In the genomic region with DNA sequence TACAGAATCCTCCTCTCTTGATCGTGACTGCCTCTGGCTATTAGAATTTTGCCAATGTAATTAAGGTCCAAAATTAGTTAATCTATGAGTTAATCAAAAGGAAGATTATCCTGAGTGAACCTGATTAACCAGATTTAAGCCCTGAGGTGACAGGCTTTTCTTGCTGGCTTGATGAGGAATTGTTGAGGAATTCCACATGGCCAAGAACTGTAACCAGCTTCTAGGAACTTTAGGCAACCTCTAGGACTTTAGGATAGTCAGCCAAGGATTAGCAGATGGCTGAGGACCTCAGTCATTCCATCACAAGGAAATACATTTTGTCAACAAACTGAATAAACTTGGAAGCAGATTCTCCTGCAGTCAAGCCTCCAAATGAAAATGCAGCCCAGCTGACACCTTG, we compare ENCODE assay signal across 23 cellular contexts.
DNase-seq lines count a peak whose midpoint lies in the region; ATAC-seq and TF ChIP-seq lines count a peak whose summit lies in the region.
"Had no signal": no experiment of that assay in that cellular context is flagged by ENCODE, and none has a peak within 500 bp of the region (broad histone marks: within the 10 kb centered on the region; RNA-seq: fewer than 3 reads in every experiment).

No MANE protein-coding gene starts in this region.

- H3K4me3 ChIP-seq in RWPE2 (ENCODE audit: severe bottlenecking) (no peak overlapping the region), epithelial cell of proximal tubule (ENCODE audit: low read depth, low read length) (no peak overlapping the region)
- H3K4me3 ChIP-seq: BLaER1 treated with 17β-estradiol and CSF1 and Interleukin-3, amounts not matched to agents 10 nM and 100 nM had no signal

- ATAC-seq in RWPE2 (ENCODE audit: low read depth): peak; percentile 44; the same call in 1 of the 3 replicates
- ATAC-seq in HG02885 (IDR thresholded peaks at IDR 0.05; ENCODE audit: poor library complexity, unreplicated experiment): no peak
- ATAC-seq in HG02571 (IDR thresholded peaks at IDR 0.05; ENCODE audit: unreplicated experiment): no peak
- ATAC-seq: CD8-positive, alpha-beta T cell; Panc1; Right ventricle myocardium inferior had no signal

- no peak overlapping the region for H3K27ac ChIP-seq in RWPE2 (ENCODE audit: poor library complexity, severe bottlenecking)
- H3K27ac ChIP-seq: BLaER1 treated with 17β-estradiol and CSF1 and Interleukin-3, amounts not matched to agents 10 nM and 100 nM had no signal

- DNase-seq in HPDE6-E6E7 (ENCODE audit: extremely low spot score) (peak; percentile 15), RWPE2 (ENCODE audit: low spot score) (no peak), epithelial cell of proximal tubule (ENCODE audit: low read depth) (peak; percentile 42), renal cortical epithelial cell (ENCODE audit: low read depth) (peak; percentile 78), dedifferentiated amniotic fluid mesenchymal stem cell (ENCODE audit: extremely low spot score) (no peak)
- DNase-seq in activated CD4-positive, alpha-beta T cell treated with anti-CD3 and anti-CD28 coated beads, Interleukin-2, amount 50 U/mL, for 48 hours: no peak
- DNase-seq: Calu3; CD8-positive, alpha-beta T cell; DMS53; EL; H9; Kasumi-1; NCI-H1105; NCI-H1694; NCI-H2227 treated with DMSO at 0.1 percent for 48 hours; NCI-H510A treated with DMSO at 0.1 percent for 48 hours; NCI-H774; SW 1271 had no signal

- H3K36me3 ChIP-seq in RWPE2 (ENCODE audit: low read depth): no peaks in the 10 kb centered on the region
- H3K36me3 ChIP-seq: BLaER1 treated with 17β-estradiol and CSF1 and Interleukin-3, amounts not matched to agents 10 nM and 100 nM had no signal

- no peaks in the 10 kb centered on the region for H3K9me3 ChIP-seq in RWPE2 (ENCODE audit: severe bottlenecking)
- H3K9me3 ChIP-seq: BLaER1 treated with 17β-estradiol and CSF1 and Interleukin-3, amounts not matched to agents 10 nM and 100 nM had no signal

- H3K4me1 ChIP-seq in RWPE2 (ENCODE audit: insufficient read depth, poor library complexity, severe bottlenecking): peaks cover 6% of the 10 kb centered on the region

- no peaks in the 10 kb centered on the region for H3K27me3 ChIP-seq in RWPE2 (ENCODE audit: insufficient read depth, poor library complexity, severe bottlenecking)
- H3K27me3 ChIP-seq: BLaER1 treated with 17β-estradiol and CSF1 and Interleukin-3, amounts not matched to agents 10 nM and 100 nM had no signal

- no peak for TF ChIP-seq CTCF in RWPE2 (IDR thresholded peaks at IDR 0.05; ENCODE audit: poor library complexity, severe bottlenecking)
- TF ChIP-seq CTCF in epithelial cell of proximal tubule (conservative IDR thresholded peaks at IDR 0.05; ENCODE audit: low read depth, low read length): no peak

Comparison
In these comparisons a context has a peak if more than half of its experiments do, and no peak if none do; other contexts are left out.
1. DNase-seq: peak in HPDE6-E6E7 (single experiment), epithelial cell of proximal tubule (single experiment) and renal cortical epithelial cell (single experiment); none in RWPE2 (single experiment), activated CD4-positive, alpha-beta T cell treated with anti-CD3 and anti-CD28 coated beads, Interleukin-2, amount 50 U/mL, for 48 hours (0 of 2) and dedifferentiated amniotic fluid mesenchymal stem cell (single experiment).